5 cellular contexts compared by ENCODE assay signal in genomic region chrX:123439926-123440325, GRCh38.
DNase-seq lines count a peak whose midpoint lies in the region; ATAC-seq, FAIRE-seq and TF ChIP-seq lines count a peak whose summit lies in the region.
"Not testable (repeated sequence)": the region's sequence is repeated elsewhere in the genome, so short reads cannot be mapped to it uniquely, and the experiment has no call there.

No MANE protein-coding gene starts in this region.

- H3K9ac ChIP-seq in astrocyte (ENCODE audit: low read length); K562 (ENCODE audit: insufficient read depth in 1 of 2, low read depth in 2 of 2, low read length in 2 of 2): not testable (repeated sequence)

- H3K27me3 Mint-ChIP-seq in astrocyte (ENCODE audit: low read depth, unreplicated experiment) = not testable (repeated sequence)

- not testable (repeated sequence) for DNase-seq in A549 (ENCODE audit: low read depth in 1 of 2, low spot score in 1 of 2); GM12891 (ENCODE audit: insufficient read length, low spot score); astrocyte (ENCODE audit: low read depth); K562 (ENCODE audit: extremely low read depth in 1 of 4, low spot score in 3 of 4)

- H3K27ac Mint-ChIP-seq in astrocyte (ENCODE audit: unreplicated experiment) = not testable (repeated sequence)

- FAIRE-seq in A549 (lab: Jason Lieb, UNC) = peak; percentile 76
- FAIRE-seq in GM12891 (lab: Jason Lieb, UNC) = peak; percentile 82
- peak; percentile 93 for FAIRE-seq in astrocyte (lab: Jason Lieb, UNC)
- not testable (repeated sequence) for FAIRE-seq in K562 (lab: Jason Lieb, UNC)

- TF ChIP-seq EP300 in A549 (IDR thresholded peaks at IDR 0.05); K562 (IDR thresholded peaks at IDR 0.05; ENCODE audit: low read length): not testable (repeated sequence)

- not testable (repeated sequence) for H3K4me1 Mint-ChIP-seq in astrocyte (ENCODE audit: low read depth, unreplicated experiment)

- H3K4me3 Mint-ChIP-seq in astrocyte (ENCODE audit: unreplicated experiment) = not testable (repeated sequence)

- not testable (repeated sequence) for H2AFZ ChIP-seq in astrocyte (ENCODE audit: low read depth, low read length); K562 (ENCODE audit: low read depth, low read length)

- in situ Hi-C loops in K562 (cut with MboI) = not testable (repeated sequence)

- TF ChIP-seq CTCF in A549 (IDR thresholded peaks at IDR 0.05); HEK293 (tag by site-specific recombination; IDR thresholded peaks at IDR 0.05); astrocyte (IDR thresholded peaks at IDR 0.05; ENCODE audit: insufficient read depth, low read depth, low read length); K562 (IDR thresholded peaks at IDR 0.05 in 2 of 3, conservative IDR thresholded peaks at IDR 0.05 in 1 of 3; ENCODE audit: insufficient read depth in 2 of 3, low read depth in 1 of 3, low read length in 3 of 3): not testable (repeated sequence)

- H3K4me2 ChIP-seq in A549; astrocyte (ENCODE audit: low read length); K562 (ENCODE audit: insufficient read depth, low read length): not testable (repeated sequence)

- not testable (repeated sequence) for TF ChIP-seq POLR2A in A549 (IDR thresholded peaks at IDR 0.05; ENCODE audit: low read length); GM12891 (IDR thresholded peaks at IDR 0.05; ENCODE audit: low read depth, low read length); K562 (conservative IDR thresholded peaks at IDR 0.05)

- not testable (repeated sequence) for H4K20me1 ChIP-seq in astrocyte (ENCODE audit: insufficient read depth, low read length); K562 (replicated peaks; ENCODE audit: control insufficient read depth, insufficient read depth, low read length)

- ATAC-seq in A549, K562: not testable (repeated sequence)

- H3K27me3 ChIP-seq in astrocyte (ENCODE audit: insufficient read depth, low read length); K562 (ENCODE audit: control insufficient read depth in 2 of 2, insufficient read depth in 2 of 2, low read length in 2 of 2): not testable (repeated sequence)

- not testable (repeated sequence) for TF ChIP-seq RAD21 in A549 (conservative IDR thresholded peaks at IDR 0.05 in 1 of 2, IDR thresholded peaks at IDR 0.05 in 1 of 2); K562 (CRISPR knock-in tag; conservative IDR thresholded peaks at IDR 0.05 in 1 of 2, IDR thresholded peaks at IDR 0.05 in 1 of 2)

- H3K9me3 ChIP-seq in A549; HEK293 (ENCODE audit: control insufficient read depth, insufficient read depth, low read depth, low read length); astrocyte (ENCODE audit: insufficient read depth, low read depth, low read length); K562 (replicated peaks; ENCODE audit: control insufficient read depth, insufficient read depth, low read depth, low read length): not testable (repeated sequence)

- 24% methylated on average over 3 of the region's 3 CpGs for WGBS in A549 (ENCODE audit: missing lambda C conversion rate)
- 0% methylated on average over 3 of the region's 3 CpGs for WGBS in K562 (ENCODE audit: insufficient coverage, low coverage, missing lambda C conversion rate)

- H3K27ac ChIP-seq in A549; HEK293 (ENCODE audit: extremely low read depth, low read depth, low read length); astrocyte (ENCODE audit: low read depth, low read length); K562 (ENCODE audit: extremely low read depth, low read depth, low read length): not testable (repeated sequence)

- not testable (repeated sequence) for H3K4me1 ChIP-seq in A549; HEK293 (ENCODE audit: control insufficient read depth, insufficient read depth, low read length); astrocyte (ENCODE audit: insufficient read depth, low read length); K562 (replicated peaks in 1 of 2; ENCODE audit: control insufficient read depth in 2 of 2, insufficient read depth in 2 of 2, low read length in 2 of 2)

- not testable (repeated sequence) for H3K9me1 ChIP-seq in K562 (ENCODE audit: control insufficient read depth, insufficient read depth, low read length)

- POLR2A ChIA-PET in A549 (lab: Yijun Ruan, JAX); HEK293 (lab: Yijun Ruan, JAX); K562 (lab: Yijun Ruan, JAX): not testable (repeated sequence)

- not testable (repeated sequence) for H3K79me2 ChIP-seq in astrocyte (ENCODE audit: insufficient read depth, low read length); K562 (ENCODE audit: control insufficient read depth, insufficient read depth, low read length)

- not testable (repeated sequence) for H3K36me3 Mint-ChIP-seq in astrocyte (ENCODE audit: low read depth, unreplicated experiment)

- CTCF ChIA-PET in A549 (lab: Yijun Ruan, JAX); HEK293 (lab: Yijun Ruan, JAX); K562 (lab: Yijun Ruan, JAX; ENCODE audit: low intra/inter-chr PET ratio): not testable (repeated sequence)

- not testable (repeated sequence) for H3K9me3 Mint-ChIP-seq in astrocyte (ENCODE audit: unreplicated experiment)

- BruUV-seq in K562 (replicated peaks; lab: Mats Ljungman, UMichigan) = not testable (repeated sequence)

- H3K4me3 ChIP-seq in A549; HEK293 (ENCODE audit: low read depth, low read length); astrocyte (ENCODE audit: insufficient read depth, low read depth, low read length); K562: not testable (repeated sequence)

- intact Hi-C loops in K562 (cut with micrococcal nuclease) = not testable (repeated sequence)

- not testable (repeated sequence) for H3K36me3 ChIP-seq in HEK293 (ENCODE audit: control insufficient read depth in 2 of 2, insufficient read depth in 1 of 2, low read length in 2 of 2); astrocyte (ENCODE audit: insufficient read depth, low read length); K562 (ENCODE audit: control insufficient read depth, insufficient read depth, low read length)

TF ChIP-seq in HEK293, 187 proteins besides CTCF, POLR2A, EP300 and RAD21:
- peak; percentile 66; the same call in 1 of the 2 replicates for TF ChIP-seq ZNF146 (tag by site-specific recombination; IDR thresholded peaks at IDR 0.05)

TF ChIP-seq in K562, 482 proteins besides CTCF, POLR2A, EP300 and RAD21:
- TF ChIP-seq ZNF146 (CRISPR knock-in tag; IDR thresholded peaks at IDR 0.05; ENCODE audit: unreplicated experiment) (peak; percentile 70), RBM25 (IDR thresholded peaks at IDR 0.05; ENCODE audit: low read depth, low read length, severe bottlenecking) (peak; percentile 12)
